ENCODE assay signal across 10 cellular contexts in genomic region chr6:31548423-31548873, GRCh38. TPM values are rescaled to one million over a fixed set of nuclear protein-coding genes. Genes with fewer than 3 reads are reported as not detected.
A peak's percentile ranks its signal among the peaks of the same experiment; 100 is the strongest.
DNase-seq lines count a peak whose midpoint lies in the region; ATAC-seq and TF ChIP-seq lines count a peak whose summit lies in the region.
"Had no signal": no experiment of that assay in that cellular context is flagged by ENCODE, and none has a peak within 500 bp of the region (broad histone marks: within the 10 kb centered on the region; RNA-seq: fewer than 3 reads in every experiment).

No MANE protein-coding gene starts in this region.

- H3K4me1 ChIP-seq in adrenal gland (replicated peaks in 1 of 2) (peaks cover 9 to 23% of the 10 kb centered on the region in 2 donors), right lobe of liver (peaks cover 0 to 10% (median 5%) of the 10 kb centered on the region in 4 donors), thoracic aorta (ENCODE audit: control insufficient read depth in 1 of 2, low read depth in 2 of 2) (peaks cover 7 to 21% of the 10 kb centered on the region in 2 donors)

- no peak for DNase-seq in activated T-cell treated with anti-CD3 and anti-CD28 coated beads, Interleukin-2, amount 50 U/mL, for 72 hours
- no peak for DNase-seq in activated T-cell treated with anti-CD3 and anti-CD28 coated beads, Interleukin-2, amount 50 U/mL, for 48 hours
- DNase-seq in adrenal gland, result no peak
- no peak for DNase-seq in right lobe of liver
- DNase-seq in thoracic aorta (ENCODE audit: low spot score), result no peak
- DNase-seq in NCI-H446 treated with DMSO at 0.1 percent for 48 hours (lab: John Stamatoyannopoulos, UW), result no peak
- no peak for DNase-seq in GM10266 (ENCODE audit: extremely low spot score)
- DNase-seq in stimulated activated CD4-positive, alpha-beta T cell treated with anti-CD3 and anti-CD28 coated beads, Interleukin-4, amount 100 ng/mL, for 24 hours, result no peak

- H3K36me3 ChIP-seq in adrenal gland (replicated peaks in 1 of 2), result peaks cover 0 to 11% of the 10 kb centered on the region in 2 donors
- H3K36me3 ChIP-seq in right lobe of liver, result peaks cover 0 to 30% (median 2%) of the 10 kb centered on the region in 4 donors
- H3K36me3 ChIP-seq in thoracic aorta, result peaks cover 15% of the 10 kb centered on the region

- TF ChIP-seq CTCF in adrenal gland (IDR thresholded peaks at IDR 0.05) (no peak), right lobe of liver (IDR thresholded peaks at IDR 0.05) (no peak), thoracic aorta (IDR thresholded peaks at IDR 0.05) (no peak), GM10266 (IDR thresholded peaks at IDR 0.05; ENCODE audit: control insufficient read depth, insufficient read depth, low read depth, missing control alignments) (no peak)

- no peaks in the 10 kb centered on the region for H3K9me3 Mint-ChIP-seq in activated T-cell treated with anti-CD3 and anti-CD28 coated beads, Interleukin-2, amount 50 U/mL, for 72 hours

- intact Hi-C loops in adrenal gland (cut with DNase I) (loop anchor here in 1 of 2 donors (5.0 kb wide), 1 partner anchor 49 kb away; no protein-coding TSS in a partner anchor), right lobe of liver (cut with DNase I) (loop anchor here in 1 of 2 donors (5.0 kb wide), 1 partner anchor 54 kb away; no protein-coding TSS in a partner anchor)

- no peaks in the 10 kb centered on the region for H3K27me3 Mint-ChIP-seq in activated T-cell treated with anti-CD3 and anti-CD28 coated beads, Interleukin-2, amount 50 U/mL, for 72 hours (ENCODE audit: low read depth)

- 92 to 95% (median 94%) methylated on average over 2 to 3 of the region's 3 CpGs for WGBS in adrenal gland, 4 donors
- 95% methylated on average over 3 of the region's 3 CpGs for WGBS in right lobe of liver (ENCODE audit: insufficient coverage, low coverage, low lambda C conversion rate, missing lambda C conversion rate)

- peak overlapping the region in 1 of 4 donors; percentile 60 for H3K4me3 ChIP-seq in adrenal gland
- H3K4me3 ChIP-seq in right lobe of liver, result peak overlapping the region; percentile 32 to 61 (median 58)
- peak overlapping the region; percentile 74 for H3K4me3 ChIP-seq in thoracic aorta

- peak overlapping the region in 3 of 5 donors; percentile 63 to 83 (median 77) for H3K27ac ChIP-seq in adrenal gland
- H3K27ac ChIP-seq in right lobe of liver, result peak overlapping the region in 2 of 3 donors; percentile 52 to 71
- H3K27ac ChIP-seq in thoracic aorta, result peak overlapping the region; percentile 70 to 76

- H3K27ac Mint-ChIP-seq in activated T-cell treated with anti-CD3 and anti-CD28 coated beads, Interleukin-2, amount 50 U/mL, for 72 hours, result peak overlapping the region; percentile 88

- ATAC-seq in activated T-cell treated with anti-CD3 and anti-CD28 coated beads, Interleukin-2, amount 50 U/mL, for 72 hours (replicated peaks in 1 of 2), result no peak
- ATAC-seq in right lobe of liver (no peak), thoracic aorta (ENCODE audit: insufficient number of reproducible peaks, low FRiP score, low read depth) (no peak)

- H3K9me3 ChIP-seq in adrenal gland (replicated peaks in 1 of 3) (no peaks in the 10 kb centered on the region), right lobe of liver (no peaks in the 10 kb centered on the region), thoracic aorta (no peaks in the 10 kb centered on the region)
- H3K9me3 ChIP-seq: thyroid gland had no signal

- no peak for TF ChIP-seq POLR2A in adrenal gland (IDR thresholded peaks at IDR 0.05)
- no peak for TF ChIP-seq POLR2A in right lobe of liver (IDR thresholded peaks at IDR 0.05)

- H3K4me1 Mint-ChIP-seq in activated T-cell treated with anti-CD3 and anti-CD28 coated beads, Interleukin-2, amount 50 U/mL, for 72 hours (ENCODE audit: low read depth), result peaks cover 66% of the 10 kb centered on the region

- H3K27me3 ChIP-seq in adrenal gland (no peaks in the 10 kb centered on the region), right lobe of liver (no peaks in the 10 kb centered on the region), thoracic aorta (replicated peaks; ENCODE audit: insufficient read depth) (no peaks in the 10 kb centered on the region)
- H3K27me3 ChIP-seq: thyroid gland had no signal

- H3K4me3 Mint-ChIP-seq in activated T-cell treated with anti-CD3 and anti-CD28 coated beads, Interleukin-2, amount 50 U/mL, for 72 hours, result peak overlapping the region; percentile 92 to 98

- H3K36me3 Mint-ChIP-seq in activated T-cell treated with anti-CD3 and anti-CD28 coated beads, Interleukin-2, amount 50 U/mL, for 72 hours (ENCODE audit: insufficient read depth in 2 of 2), result peaks cover 3 to 16% of the 10 kb centered on the region in 2 donors

RNA-seq across cellular contexts. Expression of gene NFKBIL1, which starts 1.0 kb away (rescaled TPM):
- 10 to 100 TPM; 28.0 to 36.6 TPM for total RNA-seq in activated T-cell treated with anti-CD3 and anti-CD28 coated beads, Interleukin-2, amount 50 U/mL, for 72 hours
- 10 to 100 TPM; 15.1 to 33.6 (median 28.0) TPM for total RNA-seq in adrenal gland
- 10 to 100 TPM in 2 of 3 donors, 1 to 10 TPM in 1; 5.0 to 46.2 (median 27.6) TPM for polyA plus RNA-seq in adrenal gland
- 10 to 100 TPM in 1 of 6 experiments, 1 to 10 TPM in 5; 7.5 to 10.2 (median 8.3) TPM for total RNA-seq in right lobe of liver
- 10 to 100 TPM; 23.8 to 24.2 TPM for total RNA-seq in thoracic aorta

RNA-seq across cellular contexts. Expression of gene ATP6V1G2, which starts 2.0 kb away (rescaled TPM):
- 1 to 10 TPM; 4.1 to 5.6 TPM for total RNA-seq in activated T-cell treated with anti-CD3 and anti-CD28 coated beads, Interleukin-2, amount 50 U/mL, for 72 hours
- total RNA-seq in adrenal gland (1 to 10 TPM in 6 of 8 donors, under 1 TPM in 2; 0.87 to 4.8 (median 2.7) TPM), right lobe of liver (under 1 TPM in 3 of 6 experiments, not detected in 3; 0.29 to 0.43 (median 0.42) TPM), thoracic aorta (under 1 TPM; 0.78 to 0.95 TPM)
- 1 to 10 TPM; 2.8 to 6.6 (median 5.6) TPM for polyA plus RNA-seq in adrenal gland

RNA-seq across cellular contexts. Expression of gene DDX39B, which starts 6.6 kb away (rescaled TPM):
- total RNA-seq in activated T-cell treated with anti-CD3 and anti-CD28 coated beads, Interleukin-2, amount 50 U/mL, for 72 hours, result 100 to 1,000 TPM; 567 to 644 TPM
- total RNA-seq in adrenal gland (100 to 1,000 TPM; 155 to 345 (median 279) TPM), right lobe of liver (100 to 1,000 TPM in 3 of 6 experiments, 10 to 100 TPM in 3; 85.2 to 145 (median 102) TPM), thoracic aorta (100 to 1,000 TPM; 198 to 217 TPM)
- polyA plus RNA-seq in adrenal gland, result 100 to 1,000 TPM; 167 to 969 (median 968) TPM

RNA-seq across cellular contexts. Expression of gene MCCD1, which starts 19.7 kb away (rescaled TPM):
- not detected for total RNA-seq in activated T-cell treated with anti-CD3 and anti-CD28 coated beads, Interleukin-2, amount 50 U/mL, for 72 hours
- not detected for total RNA-seq in adrenal gland
- polyA plus RNA-seq in adrenal gland, result not detected
- total RNA-seq in right lobe of liver, result not detected
- not detected for total RNA-seq in thoracic aorta
- total RNA-seq: T-helper 1 cell treated with Interleukin-12 subunit alpha and Interleukin-12 subunit beta and Interleukin-4 antibody, amounts not matched to agents 30 ng/mL and 1 ng/mL, for 36 hours; thyroid gland had no signal

RNA-seq across cellular contexts. Expression of gene LTA, which starts 23.6 kb away (rescaled TPM):
- total RNA-seq in activated T-cell treated with anti-CD3 and anti-CD28 coated beads, Interleukin-2, amount 50 U/mL, for 72 hours, result 100 to 1,000 TPM in 1 of 2 donors, 10 to 100 TPM in 1; 77.2 to 110 TPM
- total RNA-seq in adrenal gland, result 1 to 10 TPM in 2 of 8 donors, not detected in 6; 1.2 to 1.4 TPM
- under 1 TPM in 2 of 3 donors, not detected in 1; 0.20 to 0.72 TPM for polyA plus RNA-seq in adrenal gland
- under 1 TPM in 1 of 6 experiments, not detected in 5; 0.20 TPM for total RNA-seq in right lobe of liver
- not detected for total RNA-seq in thoracic aorta
- total RNA-seq: thyroid gland had no signal
